Comparison of ENCODE assay signal across 20 cellular contexts in genomic region chr12:19485240-19485639, GRCh38. TPM values are rescaled to one million over a fixed set of nuclear protein-coding genes. Genes with fewer than 3 reads are reported as not detected.
DNase-seq lines count a peak whose midpoint lies in the region; ATAC-seq and TF ChIP-seq lines count a peak whose summit lies in the region.
"Had no signal": no experiment of that assay in that cellular context is flagged by ENCODE, and none has a peak within 500 bp of the region (broad histone marks: within the 10 kb centered on the region; RNA-seq: fewer than 3 reads in every experiment).

No MANE protein-coding gene starts in this region.

- peaks cover 3% of the 10 kb centered on the region for H3K36me3 ChIP-seq in neural progenitor cell
- H3K36me3 ChIP-seq: brain microvascular endothelial cell, colonic mucosa had no signal

- peaks cover 43% of the 10 kb centered on the region for H3K4me1 Mint-ChIP-seq in activated naive CD4-positive, alpha-beta T cell treated with anti-CD3 and anti-CD28 coated beads, Interleukin-2, amount 10 ng/mL, durations not matched to agents 7 days and 5 days
- peaks cover 82% of the 10 kb centered on the region for H3K4me1 Mint-ChIP-seq in activated CD8-positive, alpha-beta T cell treated with anti-CD3 and anti-CD28 coated beads for 36 hours (ENCODE audit: low read depth)
- peaks cover 82% of the 10 kb centered on the region for H3K4me1 Mint-ChIP-seq in stimulated activated naive CD8-positive, alpha-beta T cell treated with anti-CD3 and anti-CD28 coated beads, Interleukin-15, amount 100 ng/mL, for 72 hours
- H3K4me1 Mint-ChIP-seq in neural progenitor cell: peaks cover 14% of the 10 kb centered on the region

- CTCF ChIA-PET in activated naive CD4-positive, alpha-beta T cell treated with anti-CD3 and anti-CD28 coated beads, Interleukin-2, amount 10 ng/mL, durations not matched to agents 7 days and 5 days (lab: Charles Lee): no interaction called here
- CTCF ChIA-PET in activated CD8-positive, alpha-beta T cell treated with anti-CD3 and anti-CD28 coated beads for 36 hours (lab: Charles Lee): no interaction called here

- no peak overlapping the region for H3K27ac ChIP-seq in neural progenitor cell
- H3K27ac ChIP-seq: brain microvascular endothelial cell, colonic mucosa, hepatocyte, SJSA1, suprapubic skin had no signal

- H3K9me3 Mint-ChIP-seq in activated naive CD4-positive, alpha-beta T cell treated with anti-CD3 and anti-CD28 coated beads, Interleukin-2, amount 10 ng/mL, durations not matched to agents 7 days and 5 days: peaks cover 7% of the 10 kb centered on the region
- peaks cover 7% of the 10 kb centered on the region for H3K9me3 Mint-ChIP-seq in activated CD8-positive, alpha-beta T cell treated with anti-CD3 and anti-CD28 coated beads for 36 hours
- H3K9me3 Mint-ChIP-seq in stimulated activated naive CD8-positive, alpha-beta T cell treated with anti-CD3 and anti-CD28 coated beads, Interleukin-15, amount 100 ng/mL, for 72 hours: peaks cover 5 to 10% of the 10 kb centered on the region in 2 donors
- H3K9me3 Mint-ChIP-seq in neural progenitor cell: peaks cover 32% of the 10 kb centered on the region
- H3K9me3 Mint-ChIP-seq: HFFc6 had no signal

- no peaks in the 10 kb centered on the region for H3K9me3 ChIP-seq in neural progenitor cell (ENCODE audit: low read depth)
- H3K9me3 ChIP-seq: colonic mucosa, suprapubic skin had no signal

- no peak for DNase-seq in activated naive CD4-positive, alpha-beta T cell treated with anti-CD3 and anti-CD28 coated beads, Interleukin-2, amount 10 ng/mL, durations not matched to agents 7 days and 5 days
- no peak for DNase-seq in activated naive CD4-positive, alpha-beta T cell treated with Interleukin-2 at 50 U/mL for 16 hours
- DNase-seq in activated CD8-positive, alpha-beta T cell treated with anti-CD3 and anti-CD28 coated beads for 36 hours: no peak
- DNase-seq in epithelial cell of esophagus (ENCODE audit: low read depth) (peak; percentile 76), T-helper 1 cell (no peak), mucosa of gallbladder (ENCODE audit: low spot score) (no peak), neural progenitor cell (ENCODE audit: low spot score) (no peak)
- no peak for DNase-seq in stimulated activated naive CD8-positive, alpha-beta T cell treated with anti-CD3 and anti-CD28 coated beads, Interleukin-15, amount 100 ng/mL, for 72 hours
- DNase-seq: brain microvascular endothelial cell, C1 segment of cervical spinal cord, colonic mucosa, DMS 273 treated with DMSO at 0.1 percent for 48 hours, foreskin fibroblast, HFFc6, NCI-H2107, NCI-H510A, right cardiac atrium had no signal

- no peaks in the 10 kb centered on the region for H3K27me3 Mint-ChIP-seq in activated naive CD4-positive, alpha-beta T cell treated with anti-CD3 and anti-CD28 coated beads, Interleukin-2, amount 10 ng/mL, durations not matched to agents 7 days and 5 days
- H3K27me3 Mint-ChIP-seq in activated CD8-positive, alpha-beta T cell treated with anti-CD3 and anti-CD28 coated beads for 36 hours: no peaks in the 10 kb centered on the region
- no peaks in the 10 kb centered on the region for H3K27me3 Mint-ChIP-seq in stimulated activated naive CD8-positive, alpha-beta T cell treated with anti-CD3 and anti-CD28 coated beads, Interleukin-15, amount 100 ng/mL, for 72 hours
- no peaks in the 10 kb centered on the region for H3K27me3 Mint-ChIP-seq in neural progenitor cell (ENCODE audit: insufficient read depth, low read depth)

- H3K4me3 ChIP-seq in epithelial cell of esophagus (ENCODE audit: low read length) (no peak overlapping the region), neural progenitor cell (no peak overlapping the region)
- H3K4me3 ChIP-seq: colonic mucosa, hepatocyte, SJSA1, suprapubic skin had no signal

- H4K20me1 ChIP-seq in neural progenitor cell (ENCODE audit: low read depth): peaks cover 38% of the 10 kb centered on the region

- H2AFZ ChIP-seq in neural progenitor cell (replicated peaks): no peak overlapping the region
- H2AFZ ChIP-seq: hepatocyte had no signal

- no peak overlapping the region for H3K4me2 ChIP-seq in neural progenitor cell
- H3K4me2 ChIP-seq: hepatocyte had no signal

- POLR2A ChIA-PET in activated CD8-positive, alpha-beta T cell treated with anti-CD3 and anti-CD28 coated beads for 36 hours (lab: Charles Lee): no interaction called here

- no peaks in the 10 kb centered on the region for H3F3A ChIP-seq in neural progenitor cell (ENCODE audit: low read depth)

- H3K4me3 Mint-ChIP-seq in activated naive CD4-positive, alpha-beta T cell treated with anti-CD3 and anti-CD28 coated beads, Interleukin-2, amount 10 ng/mL, durations not matched to agents 7 days and 5 days: no peak overlapping the region
- no peak overlapping the region for H3K4me3 Mint-ChIP-seq in activated CD8-positive, alpha-beta T cell treated with anti-CD3 and anti-CD28 coated beads for 36 hours
- peak overlapping the region; percentile 36 to 51 for H3K4me3 Mint-ChIP-seq in stimulated activated naive CD8-positive, alpha-beta T cell treated with anti-CD3 and anti-CD28 coated beads, Interleukin-15, amount 100 ng/mL, for 72 hours
- H3K4me3 Mint-ChIP-seq in neural progenitor cell: no peak overlapping the region
- H3K4me3 Mint-ChIP-seq: HFFc6 had no signal

- peaks cover 52% of the 10 kb centered on the region for H3K36me3 Mint-ChIP-seq in activated naive CD4-positive, alpha-beta T cell treated with anti-CD3 and anti-CD28 coated beads, Interleukin-2, amount 10 ng/mL, durations not matched to agents 7 days and 5 days
- peaks cover 66% of the 10 kb centered on the region for H3K36me3 Mint-ChIP-seq in activated CD8-positive, alpha-beta T cell treated with anti-CD3 and anti-CD28 coated beads for 36 hours (ENCODE audit: low read depth)
- H3K36me3 Mint-ChIP-seq in neural progenitor cell: peaks cover 68% of the 10 kb centered on the region

- H3K9ac ChIP-seq in neural progenitor cell: no peak overlapping the region

- H3K4me1 ChIP-seq in neural progenitor cell: peaks cover 6% of the 10 kb centered on the region
- H3K4me1 ChIP-seq: colonic mucosa, SJSA1 had no signal

- intact Hi-C loops in activated CD8-positive, alpha-beta T cell treated with anti-CD3 and anti-CD28 coated beads for 36 hours (cut with micrococcal nuclease): no loop called here

- no peak for ATAC-seq in activated CD8-positive, alpha-beta T cell treated with anti-CD3 and anti-CD28 coated beads for 36 hours
- no peak for ATAC-seq in stimulated activated naive CD8-positive, alpha-beta T cell treated with anti-CD3 and anti-CD28 coated beads, Interleukin-15, amount 100 ng/mL, for 72 hours
- ATAC-seq: right cardiac atrium had no signal

- no peak for TF ChIP-seq CTCF in activated CD8-positive, alpha-beta T cell treated with anti-CD3 and anti-CD28 coated beads for 36 hours (IDR thresholded peaks at IDR 0.05)
- TF ChIP-seq CTCF in epithelial cell of esophagus (IDR thresholded peaks at IDR 0.05; ENCODE audit: insufficient read depth, low read depth, low read length, missing control alignments) (no peak), neural progenitor cell (IDR thresholded peaks at IDR 0.05) (no peak)

- no peaks in the 10 kb centered on the region for H3K27me3 ChIP-seq in neural progenitor cell
- H3K27me3 ChIP-seq: brain microvascular endothelial cell, colonic mucosa, hepatocyte, SJSA1, suprapubic skin had no signal

- peaks cover 100% of the 10 kb centered on the region for H3K79me2 ChIP-seq in neural progenitor cell (ENCODE audit: low read depth)

- peak overlapping the region; percentile 40 for H3K27ac Mint-ChIP-seq in activated naive CD4-positive, alpha-beta T cell treated with anti-CD3 and anti-CD28 coated beads, Interleukin-2, amount 10 ng/mL, durations not matched to agents 7 days and 5 days
- peak overlapping the region; percentile 78 for H3K27ac Mint-ChIP-seq in activated CD8-positive, alpha-beta T cell treated with anti-CD3 and anti-CD28 coated beads for 36 hours
- H3K27ac Mint-ChIP-seq in stimulated activated naive CD8-positive, alpha-beta T cell treated with anti-CD3 and anti-CD28 coated beads, Interleukin-15, amount 100 ng/mL, for 72 hours: peak overlapping the region; percentile 86 to 97
- no peak overlapping the region for H3K27ac Mint-ChIP-seq in neural progenitor cell
- H3K27ac Mint-ChIP-seq: HFFc6 had no signal

RNA-seq across cellular contexts. Expression of gene AEBP2, which starts 45.9 kb away (rescaled TPM):
- 10 to 100 TPM; 59.6 to 63.3 TPM for total RNA-seq in activated CD8-positive, alpha-beta T cell treated with anti-CD3 and anti-CD28 coated beads for 36 hours
- total RNA-seq in mucosa of gallbladder (39.5 TPM), neural progenitor cell (ENCODE audit: low replicate concordance) (22.6 and 34.0 TPM in 2 replicates)

Comparison
In these comparisons a context has a peak if more than half of its experiments do, and no peak if none do; other contexts are left out.
1. H3K4me3 Mint-ChIP-seq: peak in stimulated activated naive CD8-positive, alpha-beta T cell treated with anti-CD3 and anti-CD28 coated beads, Interleukin-15, amount 100 ng/mL, for 72 hours (2 of 2); none in activated naive CD4-positive, alpha-beta T cell treated with anti-CD3 and anti-CD28 coated beads, Interleukin-2, amount 10 ng/mL, durations not matched to agents 7 days and 5 days (single experiment), activated CD8-positive, alpha-beta T cell treated with anti-CD3 and anti-CD28 coated beads for 36 hours (single experiment) and neural progenitor cell (single experiment).